8 cellular contexts compared by ENCODE assay signal in the genomic region with DNA sequence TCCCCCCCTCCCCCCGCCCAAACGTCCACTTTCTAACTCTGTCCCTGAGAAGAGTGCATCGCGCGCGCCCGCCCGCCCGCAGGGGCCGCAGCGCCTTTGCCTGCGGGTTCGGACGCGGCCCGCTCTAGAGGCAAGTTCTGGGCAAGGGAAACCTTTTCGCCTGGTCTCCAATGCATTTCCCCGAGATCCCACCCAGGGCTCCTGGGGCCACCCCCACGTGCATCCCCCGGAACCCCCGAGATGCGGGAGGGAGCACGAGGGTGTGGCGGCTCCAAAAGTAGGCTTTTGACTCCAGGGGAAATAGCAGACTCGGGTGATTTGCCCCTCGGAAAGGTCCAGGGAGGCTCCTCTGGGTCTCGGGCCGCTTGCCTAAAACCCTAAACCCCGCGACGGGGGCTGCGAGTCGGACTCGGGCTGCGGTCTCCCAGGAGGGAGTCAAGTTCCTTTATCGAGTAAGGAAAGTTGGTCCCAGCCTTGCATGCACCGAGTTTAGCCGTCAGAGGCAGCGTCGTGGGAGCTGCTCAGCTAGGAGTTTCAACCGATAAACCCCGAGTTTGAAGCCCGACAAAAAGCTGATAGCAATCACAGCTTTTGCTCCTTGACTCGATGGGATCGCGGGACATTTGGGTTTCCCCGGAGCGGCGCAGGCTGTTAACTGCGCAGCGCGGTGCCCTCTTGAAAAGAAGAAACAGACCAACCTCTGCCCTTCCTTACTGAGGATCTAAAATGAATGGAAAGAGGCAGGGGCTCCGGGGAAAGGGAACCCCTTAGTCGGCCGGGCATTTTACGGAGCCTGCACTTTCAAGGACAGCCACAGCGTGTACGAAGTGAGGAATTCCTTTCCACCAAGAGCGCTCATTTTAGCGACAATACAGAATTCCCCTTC.
A peak's percentile ranks its signal among the peaks of the same experiment; 100 is the strongest.
DNase-seq lines count a peak whose midpoint lies in the region; ATAC-seq and TF ChIP-seq lines count a peak whose summit lies in the region.

No MANE protein-coding gene starts in this region.

- peak; percentile 16 for TF ChIP-seq CTCF in astrocyte of the cerebellum (IDR thresholded peaks at IDR 0.05; ENCODE audit: low read depth, low read length, missing control alignments)

- H3K4me1 Mint-ChIP-seq in IgD-negative memory B cell, result peaks cover 12 to 26% (median 15%) of the 10 kb centered on the region in 3 donors

- peaks cover 10% of the 10 kb centered on the region for H3K27me3 Mint-ChIP-seq in IgD-negative memory B cell

- H2AFZ ChIP-seq in ACC112 (ENCODE audit: low read length, unreplicated experiment), result peak overlapping the region; percentile 56

- H3K79me2 ChIP-seq in ACC112 (ENCODE audit: control insufficient read depth, insufficient read depth, low read length, unreplicated experiment), result peaks cover 23% of the 10 kb centered on the region

- in situ Hi-C loops in astrocyte of the cerebellum (cut with HindIII; ENCODE audit: low sequenced_read_pairs), result loop anchor here (10.0 kb wide), 1 partner anchor 944 kb away; no protein-coding TSS in a partner anchor

- peaks cover 2% of the 10 kb centered on the region for H3K36me3 Mint-ChIP-seq in IgD-negative memory B cell

- peak overlapping the region; percentile 50 to 67 (median 63) for H3K27ac Mint-ChIP-seq in IgD-negative memory B cell

- H3K36me3 ChIP-seq in ACC112 (ENCODE audit: insufficient read depth, low read length), result no peaks in the 10 kb centered on the region; the same call in 1 of the 2 replicates

- H3K4me3 Mint-ChIP-seq in IgD-negative memory B cell, result peak overlapping the region; percentile 72 to 92 (median 82)

- no peaks in the 10 kb centered on the region for H3K4me1 ChIP-seq in ACC112 (ENCODE audit: control insufficient read depth, insufficient read depth, low read length, unreplicated experiment)

- no peaks in the 10 kb centered on the region for H3K27me3 ChIP-seq in ACC112 (ENCODE audit: insufficient read depth, low read length)

- no peaks in the 10 kb centered on the region for H3K9me3 Mint-ChIP-seq in IgD-negative memory B cell

- H3K4me3 ChIP-seq in ACC112 (ENCODE audit: low read depth, low read length) (peak overlapping the region; percentile 94), astrocyte of the cerebellum (ENCODE audit: low read depth, low read length) (peak overlapping the region; percentile 89)

- ATAC-seq in GM18505 (IDR thresholded peaks at IDR 0.05; ENCODE audit: unreplicated experiment) (no peak), HG03025 (IDR thresholded peaks at IDR 0.05; ENCODE audit: low FRiP score, unreplicated experiment) (no peak)

- no peak for TF ChIP-seq POLR2A in GM18505 (IDR thresholded peaks at IDR 0.05; ENCODE audit: borderline replicate concordance, extremely low read depth, insufficient read depth, insufficient read length)

- H3K27ac ChIP-seq in ACC112 (ENCODE audit: low read depth, low read length), result peak overlapping the region; percentile 99

- DNase-seq in astrocyte of the cerebellum (ENCODE audit: low read depth) (no peak), iPS-NIHi7 (ENCODE audit: extremely low spot score) (peak; percentile 20), AG08395 (ENCODE audit: low spot score) (no peak)
- peak; percentile 7 for DNase-seq in stimulated activated CD8-positive, alpha-beta memory T cell treated with anti-CD3 and anti-CD28 coated beads, Interleukin-4, amount 100 ng/mL, for 24 hours (ENCODE audit: low read depth)

Comparison
In these comparisons a context has a peak if more than half of its experiments do, and no peak if none do; other contexts are left out.
1. DNase-seq: peak in iPS-NIHi7 (single experiment) and stimulated activated CD8-positive, alpha-beta memory T cell treated with anti-CD3 and anti-CD28 coated beads, Interleukin-4, amount 100 ng/mL, for 24 hours (single experiment); none in astrocyte of the cerebellum (single experiment) and AG08395 (single experiment).